Comparison of ENCODE assay signal across 23 cellular contexts in genomic region chr18:52009958-52010357, GRCh38.
"Had no signal": no experiment of that assay in that cellular context is flagged by ENCODE, and none has a peak within 500 bp of the region (broad histone marks: within the 10 kb centered on the region; RNA-seq: fewer than 3 reads in every experiment).

No MANE protein-coding gene starts in this region.

- DNase-seq: activated CD4-positive, alpha-beta T cell treated with anti-CD3 and anti-CD28 coated beads for 1 hour; activated CD4-positive, alpha-beta T cell treated with anti-CD3 and anti-CD28 coated beads, Interleukin-2, amount 10 ng/mL, durations not matched to agents 24 days and 14 days; activated CD4-positive, alpha-beta T cell treated with anti-CD3 and anti-CD28 coated beads, Interleukin-2, amount 50 U/mL, for 48 hours; activated CD8-positive, alpha-beta memory T cell treated with anti-CD3 and anti-CD28 coated beads, Interleukin-2, amount 10 ng/mL, durations not matched to agents 7 days and 5 days; activated effector memory CD4-positive, alpha-beta T cell treated with Interleukin-2 at 50 U/mL for 16 hours; activated naive CD4-positive, alpha-beta T cell; activated T-cell treated with anti-CD3 and anti-CD28 coated beads, Interleukin-2, amount 50 U/mL, for 24 hours; amygdala; cortex of kidney; Karpas-422; NCI-H187; NCI-H2081; NCI-H446; NCI-H524; Right ventricle myocardium superior; SW 1271 had no signal

- H3K4me3 Mint-ChIP-seq: activated CD4-positive, alpha-beta T cell treated with anti-CD3 and anti-CD28 coated beads, Interleukin-2, amount 10 ng/mL, durations not matched to agents 24 days and 14 days; activated CD8-positive, alpha-beta memory T cell treated with anti-CD3 and anti-CD28 coated beads, Interleukin-2, amount 10 ng/mL, durations not matched to agents 7 days and 5 days; activated T-cell treated with anti-CD3 and anti-CD28 coated beads, Interleukin-2, amount 50 U/mL, for 24 hours; activated T-helper 1 cell treated with anti-CD3 and anti-CD28 coated beads, Interleukin-12 subunit alpha, Interleukin-12 subunit beta, Interleukin-2, Interleukin-4 antibody, amounts not matched to agents 30 ng/mL and 10 ng/mL and 1 ng/mL, durations not matched to agents 14 hours and 24 hours and 36 hours; brain; central memory CD8-positive, alpha-beta T cell; T-helper 2 cell treated with Interferon-gamma antibody and Interleukin-4, amounts not matched to agents 5 μg/mL and 100 μg/mL, for 36 hours; WTC11 had no signal

- H3K4me1 Mint-ChIP-seq: activated CD4-positive, alpha-beta T cell treated with anti-CD3 and anti-CD28 coated beads, Interleukin-2, amount 10 ng/mL, durations not matched to agents 24 days and 14 days; activated CD8-positive, alpha-beta memory T cell treated with anti-CD3 and anti-CD28 coated beads, Interleukin-2, amount 10 ng/mL, durations not matched to agents 7 days and 5 days; central memory CD8-positive, alpha-beta T cell; WTC11 had no signal

- H3K27ac Mint-ChIP-seq: activated CD4-positive, alpha-beta T cell treated with anti-CD3 and anti-CD28 coated beads, Interleukin-2, amount 10 ng/mL, durations not matched to agents 24 days and 14 days; activated CD8-positive, alpha-beta memory T cell treated with anti-CD3 and anti-CD28 coated beads, Interleukin-2, amount 10 ng/mL, durations not matched to agents 7 days and 5 days; activated naive CD4-positive, alpha-beta T cell treated with anti-CD3 and anti-CD28 coated beads, Interleukin-2, amount 50 U/mL, for 72 hours; activated T-cell treated with anti-CD3 and anti-CD28 coated beads, Interleukin-2, amount 50 U/mL, for 24 hours; activated T-helper 1 cell treated with anti-CD3 and anti-CD28 coated beads, Interleukin-12 subunit alpha, Interleukin-12 subunit beta, Interleukin-2, Interleukin-4 antibody, amounts not matched to agents 30 ng/mL and 10 ng/mL and 1 ng/mL, durations not matched to agents 14 hours and 24 hours and 36 hours; brain; T-helper 2 cell treated with Interferon-gamma antibody and Interleukin-4, amounts not matched to agents 5 μg/mL and 100 μg/mL, for 36 hours; WTC11 had no signal

- H3K36me3 Mint-ChIP-seq: activated CD8-positive, alpha-beta memory T cell treated with anti-CD3 and anti-CD28 coated beads, Interleukin-2, amount 10 ng/mL, durations not matched to agents 7 days and 5 days; activated naive CD4-positive, alpha-beta T cell treated with anti-CD3 and anti-CD28 coated beads, Interleukin-2, amount 50 U/mL, for 72 hours; brain; WTC11 had no signal

- ATAC-seq: activated CD8-positive, alpha-beta memory T cell treated with anti-CD3 and anti-CD28 coated beads, Interleukin-2, amount 10 ng/mL, durations not matched to agents 7 days and 5 days; activated naive CD4-positive, alpha-beta T cell treated with anti-CD3 and anti-CD28 coated beads, Interleukin-2, amount 50 U/mL, for 72 hours; SK-N-SH treated with all-trans-retinoic acid at 6 μM for 48 hours; WTC11 had no signal

- H3K27me3 Mint-ChIP-seq: activated CD4-positive, alpha-beta T cell treated with anti-CD3 and anti-CD28 coated beads, Interleukin-2, amount 10 ng/mL, durations not matched to agents 24 days and 14 days; activated CD8-positive, alpha-beta memory T cell treated with anti-CD3 and anti-CD28 coated beads, Interleukin-2, amount 10 ng/mL, durations not matched to agents 7 days and 5 days; activated T-cell treated with anti-CD3 and anti-CD28 coated beads, Interleukin-2, amount 50 U/mL, for 24 hours; central memory CD8-positive, alpha-beta T cell had no signal

- H3K9me3 Mint-ChIP-seq: activated CD4-positive, alpha-beta T cell treated with anti-CD3 and anti-CD28 coated beads, Interleukin-2, amount 10 ng/mL, durations not matched to agents 24 days and 14 days; brain; T-helper 2 cell treated with Interferon-gamma antibody and Interleukin-4, amounts not matched to agents 5 μg/mL and 100 μg/mL, for 36 hours; WTC11 had no signal
